ENCODE assay signal across 23 cellular contexts in genomic region chr22:26564672-26565071, GRCh38. TPM values are rescaled to one million over a fixed set of nuclear protein-coding genes. Genes with fewer than 3 reads are reported as not detected.
DNase-seq lines count a peak whose midpoint lies in the region; ATAC-seq and TF ChIP-seq lines count a peak whose summit lies in the region.
"Had no signal": no experiment of that assay in that cellular context is flagged by ENCODE, and none has a peak within 500 bp of the region (broad histone marks: within the 10 kb centered on the region; RNA-seq: fewer than 3 reads in every experiment).

No MANE protein-coding gene starts in this region.

- H3K4me3 Mint-ChIP-seq in activated CD8-positive, alpha-beta memory T cell treated with anti-CD3 and anti-CD28 coated beads, Interleukin-2, amount 10 ng/mL, durations not matched to agents 7 days and 5 days = no peak overlapping the region
- H3K4me3 Mint-ChIP-seq: B cell; CD8-positive, alpha-beta T cell had no signal

- H3K4me1 Mint-ChIP-seq in activated CD8-positive, alpha-beta memory T cell treated with anti-CD3 and anti-CD28 coated beads, Interleukin-2, amount 10 ng/mL, durations not matched to agents 7 days and 5 days = peaks cover 46% of the 10 kb centered on the region

- in situ Hi-C loops in gastrocnemius medialis (cut with MboI; ENCODE audit: low sequenced_read_pairs in 4 of 4) = no loop called here

- no peak overlapping the region for H3K4me3 ChIP-seq in gastrocnemius medialis
- H3K4me3 ChIP-seq: GM23248, SJCRH30 had no signal

- TF ChIP-seq CTCF in RWPE1 (conservative IDR thresholded peaks at IDR 0.05; ENCODE audit: low read depth) = no peak
- no peak for TF ChIP-seq CTCF in gastrocnemius medialis (IDR thresholded peaks at IDR 0.05 in 4 of 5, conservative IDR thresholded peaks at IDR 0.05 in 1 of 5)

- intact Hi-C loops in gastrocnemius medialis (cut with DNase I; ENCODE audit: low total_unique reads) = loop anchor here (5.0 kb wide), 1 partner anchor 82 kb away; the partner anchor contains the start of genes HPS4 and SRRD

- TF ChIP-seq POLR2A in gastrocnemius medialis (IDR thresholded peaks at IDR 0.05) = no peak

- CTCF ChIA-PET in activated CD8-positive, alpha-beta memory T cell treated with anti-CD3 and anti-CD28 coated beads, Interleukin-2, amount 10 ng/mL, durations not matched to agents 7 days and 5 days (lab: Charles Lee) = interaction anchor here (0.9 to 1.5 kb wide), 4 partner anchors 18 to 109 kb away, joined by 3 to 4 read pairs (median 3); no protein-coding TSS in a partner anchor
- CTCF ChIA-PET in RWPE1 (lab: Yijun Ruan, JAX) = no interaction called here

- no peak for DNase-seq in activated CD8-positive, alpha-beta memory T cell treated with anti-CD3 and anti-CD28 coated beads, Interleukin-2, amount 10 ng/mL, durations not matched to agents 7 days and 5 days
- no peak for DNase-seq in activated CD8-positive, alpha-beta memory T cell treated with anti-CD3 and anti-CD28 coated beads, Interleukin-2, amount 50 U/mL, for 4 hours
- DNase-seq in RWPE1 (ENCODE audit: low spot score) (no peak), epithelial cell of prostate (ENCODE audit: low read depth, low spot score) (no peak), gastrocnemius medialis (no peak)
- no peak for DNase-seq in stimulated activated naive CD4-positive, alpha-beta T cell treated with Interleukin-2 at 50 U/mL for 16 hours (lab: John Stamatoyannopoulos, UW)
- DNase-seq: CD8-positive, alpha-beta T cell; DMS79; GM23248; Kasumi-1; MM.1S; NCI-H1105; NCI-H1694; NCI-H2107; NCI-H226; NCI-H526 treated with DMSO at 0.1 percent for 48 hours; NK-92 treated with Interleukin-12 subunit alpha and Interleukin-12 subunit beta, amount 100 ng/mL, for 24 hours; RPMI8226; SJCRH30 had no signal

- H3K27ac Mint-ChIP-seq in activated CD8-positive, alpha-beta memory T cell treated with anti-CD3 and anti-CD28 coated beads, Interleukin-2, amount 10 ng/mL, durations not matched to agents 7 days and 5 days = peak overlapping the region; percentile 23
- H3K27ac Mint-ChIP-seq: B cell had no signal

- POLR2A ChIA-PET in RWPE1 (lab: Yijun Ruan, JAX; ENCODE audit: low non-redundant PET) = no interaction called here

- peaks cover 38 to 44% of the 10 kb centered on the region in 2 donors for H3K4me1 ChIP-seq in gastrocnemius medialis
- H3K4me1 ChIP-seq: SJCRH30 had no signal

- H3K9me3 ChIP-seq in gastrocnemius medialis = no peaks in the 10 kb centered on the region
- H3K9me3 ChIP-seq: SJCRH30 had no signal

- no peak for ATAC-seq in activated CD8-positive, alpha-beta memory T cell treated with anti-CD3 and anti-CD28 coated beads, Interleukin-2, amount 10 ng/mL, durations not matched to agents 7 days and 5 days
- no peak for ATAC-seq in gastrocnemius medialis
- ATAC-seq in GM21526 (IDR thresholded peaks at IDR 0.05; ENCODE audit: low FRiP score, unreplicated experiment) = no peak
- no peak for ATAC-seq in GM18498 (IDR thresholded peaks at IDR 0.05; ENCODE audit: unreplicated experiment)
- ATAC-seq: CD8-positive, alpha-beta T cell had no signal

- H3K27ac ChIP-seq in RWPE1 (peak overlapping the region; percentile 78), epithelial cell of prostate (peak overlapping the region; percentile 33), gastrocnemius medialis (peak overlapping the region in 3 of 4 donors; percentile 3 to 92 (median 90))
- H3K27ac ChIP-seq: 22Rv1, GM23248, SJCRH30 had no signal

- H3K36me3 Mint-ChIP-seq in activated CD8-positive, alpha-beta memory T cell treated with anti-CD3 and anti-CD28 coated beads, Interleukin-2, amount 10 ng/mL, durations not matched to agents 7 days and 5 days = peaks cover 14% of the 10 kb centered on the region

- no peaks in the 10 kb centered on the region for H3K9me3 Mint-ChIP-seq in activated CD8-positive, alpha-beta memory T cell treated with anti-CD3 and anti-CD28 coated beads, Interleukin-2, amount 10 ng/mL, durations not matched to agents 7 days and 5 days (ENCODE audit: low read depth)
- H3K9me3 Mint-ChIP-seq: CD8-positive, alpha-beta T cell had no signal

- H3K27me3 ChIP-seq in gastrocnemius medialis = no peaks in the 10 kb centered on the region
- H3K27me3 ChIP-seq: SJCRH30 had no signal

- H3K27me3 Mint-ChIP-seq in activated CD8-positive, alpha-beta memory T cell treated with anti-CD3 and anti-CD28 coated beads, Interleukin-2, amount 10 ng/mL, durations not matched to agents 7 days and 5 days = no peaks in the 10 kb centered on the region
- H3K27me3 Mint-ChIP-seq: B cell had no signal

- H3K36me3 ChIP-seq in gastrocnemius medialis = peaks cover 0 to 9% of the 10 kb centered on the region in 2 donors
- H3K36me3 ChIP-seq: SJCRH30 had no signal

RNA-seq across cellular contexts. Expression of gene TPST2, which starts 25.3 kb away (rescaled TPM):
- 10 to 100 TPM; 61.6 to 81.6 TPM for total RNA-seq in activated CD8-positive, alpha-beta memory T cell treated with anti-CD3 and anti-CD28 coated beads, Interleukin-2, amount 10 ng/mL, durations not matched to agents 7 days and 5 days
- 100 to 1,000 TPM in 1 of 4 donors, 10 to 100 TPM in 3; 32.3 to 110 (median 65.4) TPM for total RNA-seq in gastrocnemius medialis

RNA-seq across cellular contexts. Expression of gene TFIP11, which starts 52.4 kb away (rescaled TPM):
- total RNA-seq in activated CD8-positive, alpha-beta memory T cell treated with anti-CD3 and anti-CD28 coated beads, Interleukin-2, amount 10 ng/mL, durations not matched to agents 7 days and 5 days = 10 to 100 TPM; 58.0 to 64.8 TPM
- total RNA-seq in gastrocnemius medialis = 10 to 100 TPM; 33.1 to 65.7 (median 49.2) TPM

RNA-seq across cellular contexts. Expression of gene CRYBB1, which starts 53.2 kb away (rescaled TPM):
- under 1 TPM in 1 of 2 experiments, not detected in 1; 0.38 TPM for total RNA-seq in activated CD8-positive, alpha-beta memory T cell treated with anti-CD3 and anti-CD28 coated beads, Interleukin-2, amount 10 ng/mL, durations not matched to agents 7 days and 5 days
- total RNA-seq in gastrocnemius medialis = under 1 TPM in 1 of 4 donors, not detected in 3; 0.97 TPM
- total RNA-seq: B cell; CD8-positive, alpha-beta T cell; GM23248 had no signal

RNA-seq across cellular contexts. Expression of gene CRYBA4, which starts 57.1 kb away (rescaled TPM):
- total RNA-seq in activated CD8-positive, alpha-beta memory T cell treated with anti-CD3 and anti-CD28 coated beads, Interleukin-2, amount 10 ng/mL, durations not matched to agents 7 days and 5 days = under 1 TPM in 1 of 2 experiments, not detected in 1; 0.38 TPM
- not detected for total RNA-seq in gastrocnemius medialis
- total RNA-seq: B cell; CD8-positive, alpha-beta T cell; GM23248 had no signal

Comparison
In these comparisons a context has a peak if more than half of its experiments do, and no peak if none do; other contexts are left out.
1. H3K27ac ChIP-seq: peak in every context shown above with its lines; median percentile 90 in gastrocnemius medialis; 78 in RWPE1; 33 in epithelial cell of prostate.